In the genomic region with DNA sequence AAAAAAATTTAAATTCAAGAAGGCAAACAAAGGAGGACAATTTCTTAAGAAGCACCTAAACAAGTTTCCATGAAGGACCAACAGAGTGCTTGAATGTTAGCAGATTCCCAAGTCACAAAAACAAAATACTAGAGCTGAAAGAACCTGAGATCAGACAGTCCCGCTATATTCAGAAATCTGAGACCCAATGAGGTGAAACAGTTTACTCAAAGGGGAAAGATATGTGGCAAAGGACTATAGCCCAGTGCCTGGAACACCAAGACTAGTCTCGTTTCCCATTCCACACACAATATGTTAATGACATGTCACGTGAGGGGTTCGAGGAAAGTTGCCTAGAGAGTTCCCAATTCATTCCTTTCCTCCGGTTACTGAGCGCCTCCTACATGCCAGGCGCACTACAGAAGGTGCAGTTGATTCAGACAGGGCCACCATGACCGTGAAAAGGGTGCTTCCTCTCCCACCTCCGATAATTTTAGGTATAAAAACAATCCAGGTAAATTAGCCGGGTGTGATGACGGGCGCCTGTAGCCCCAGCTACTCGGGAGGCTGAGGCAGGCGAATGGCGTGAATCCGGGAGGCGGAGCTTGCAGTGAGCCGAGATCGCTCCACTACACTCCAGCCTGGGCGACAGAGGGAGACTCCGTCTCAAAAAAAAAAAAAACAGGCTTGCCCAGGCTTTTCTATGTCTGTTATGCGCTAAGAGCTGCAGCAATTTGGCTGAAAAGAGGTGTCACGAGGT, we compare ENCODE assay signal across 1 cellular context.
TF ChIP-seq lines count a peak whose summit lies in the region.

No MANE protein-coding gene starts in this region.

TF ChIP-seq in endothelial cell of umbilical vein, 7 proteins besides CTCF, POLR2A, EP300 and RAD21:
- TF ChIP-seq EZH2 (IDR thresholded peaks at IDR 0.05; ENCODE audit: borderline replicate concordance, low read depth, low read length, severe bottlenecking) (no peak), MAX (IDR thresholded peaks at IDR 0.05; ENCODE audit: insufficient read depth, insufficient read length) (peak; percentile 89), FOS (IDR thresholded peaks at IDR 0.05; ENCODE audit: borderline replicate concordance, insufficient read depth, low read length) (no peak), JUN (IDR thresholded peaks at IDR 0.05; ENCODE audit: borderline replicate concordance, insufficient read depth, insufficient read length, low read depth) (no peak)
